ENCODE assay signal across 25 cellular contexts in the genomic region with DNA sequence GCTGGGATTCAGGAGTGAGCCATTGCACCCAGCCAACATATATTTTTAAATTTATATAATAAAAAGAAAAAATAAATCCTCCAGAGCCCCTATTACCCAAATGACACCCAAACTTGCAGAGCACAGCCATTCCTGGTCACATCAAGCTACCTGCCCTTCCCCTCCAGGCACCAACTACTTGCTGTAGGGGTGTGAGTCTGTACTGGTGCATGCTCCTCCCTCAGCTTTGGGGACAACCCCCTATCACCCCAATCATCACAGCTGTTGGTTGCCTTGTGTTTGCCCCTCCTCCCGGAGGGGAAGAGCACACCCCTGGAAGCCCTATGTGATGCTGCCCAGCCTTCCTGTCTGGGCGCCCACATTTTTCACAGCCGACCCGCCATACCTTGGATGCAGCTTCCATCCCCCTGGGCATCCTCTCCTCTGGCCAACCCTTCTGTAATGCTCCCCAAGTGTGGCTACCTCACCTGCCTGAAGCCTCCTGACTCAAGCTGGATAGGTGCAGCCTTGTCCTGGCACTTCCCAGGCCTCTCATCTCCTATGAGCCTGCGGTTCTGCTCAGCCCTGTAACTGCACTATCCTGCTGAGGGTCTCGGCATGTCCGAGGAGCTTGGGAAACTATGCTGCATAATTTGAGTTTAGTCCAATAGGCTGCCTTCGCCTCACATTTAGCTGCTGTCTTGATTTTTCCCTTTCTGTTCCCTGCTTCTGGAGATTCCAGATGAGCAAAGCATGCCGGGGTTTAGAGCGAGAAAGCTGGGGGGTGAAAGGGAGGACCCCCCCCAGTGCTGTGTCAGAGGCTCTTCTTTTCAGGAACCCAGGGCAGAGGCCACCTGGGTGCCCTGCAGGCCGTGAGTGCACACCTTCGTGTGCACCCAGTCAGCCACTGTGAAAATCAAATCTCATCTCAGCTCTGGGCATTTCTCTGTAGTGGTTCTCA. TPM values are rescaled to one million over a fixed set of nuclear protein-coding genes. Genes with fewer than 3 reads are reported as not detected.
DNase-seq lines count a peak whose midpoint lies in the region; ATAC-seq, FAIRE-seq and TF ChIP-seq lines count a peak whose summit lies in the region.
"Had no signal": no experiment of that assay in that cellular context is flagged by ENCODE, and none has a peak within 500 bp of the region (broad histone marks: within the 10 kb centered on the region; RNA-seq: fewer than 3 reads in every experiment).

No MANE protein-coding gene starts in this region.

- peak overlapping the region; percentile 5 for H3K27ac Mint-ChIP-seq in activated naive CD8-positive, alpha-beta T cell treated with anti-CD3 and anti-CD28 coated beads, Interleukin-2, amount 10 ng/mL, durations not matched to agents 7 days and 5 days
- no peak overlapping the region for H3K27ac Mint-ChIP-seq in activated naive CD8-positive, alpha-beta T cell treated with anti-CD3 and anti-CD28 coated beads, Interleukin-2, amount 50 U/mL, for 24 hours
- peak overlapping the region; percentile 64 for H3K27ac Mint-ChIP-seq in nephron progenitor cell

- H3K36me3 ChIP-seq in K562 (ENCODE audit: control insufficient read depth, insufficient read depth, low read length), result peaks cover 26% of the 10 kb centered on the region; the same call in 1 of the 3 replicates
- H3K36me3 ChIP-seq: SJCRH30 had no signal

- no peaks in the 10 kb centered on the region for H3K36me3 Mint-ChIP-seq in activated naive CD8-positive, alpha-beta T cell treated with anti-CD3 and anti-CD28 coated beads, Interleukin-2, amount 10 ng/mL, durations not matched to agents 7 days and 5 days
- peaks cover 4% of the 10 kb centered on the region for H3K36me3 Mint-ChIP-seq in activated naive CD8-positive, alpha-beta T cell treated with anti-CD3 and anti-CD28 coated beads, Interleukin-2, amount 50 U/mL, for 24 hours (ENCODE audit: low read depth)
- H3K36me3 Mint-ChIP-seq in nephron progenitor cell (ENCODE audit: low read depth), result peaks cover 47% of the 10 kb centered on the region

- H3K9me3 Mint-ChIP-seq in activated naive CD8-positive, alpha-beta T cell treated with anti-CD3 and anti-CD28 coated beads, Interleukin-2, amount 10 ng/mL, durations not matched to agents 7 days and 5 days, result no peaks in the 10 kb centered on the region
- H3K9me3 Mint-ChIP-seq in activated naive CD8-positive, alpha-beta T cell treated with anti-CD3 and anti-CD28 coated beads, Interleukin-2, amount 50 U/mL, for 24 hours, result no peaks in the 10 kb centered on the region
- no peaks in the 10 kb centered on the region for H3K9me3 Mint-ChIP-seq in nephron progenitor cell

- CTCF ChIA-PET in K562 (lab: Yijun Ruan, JAX; ENCODE audit: low intra/inter-chr PET ratio), result no interaction called here
- CTCF ChIA-PET in RWPE1 (lab: Yijun Ruan, JAX), result interaction anchor here (0.6 to 0.7 kb wide), 2 partner anchors 92 to 222 kb away, joined by 3 read pairs; no protein-coding TSS in a partner anchor

- TF ChIP-seq CTCF in K562 (IDR thresholded peaks at IDR 0.05 in 2 of 3, conservative IDR thresholded peaks at IDR 0.05 in 1 of 3; ENCODE audit: insufficient read depth in 2 of 3, low read depth in 1 of 3, low read length in 3 of 3) (no peak), nephron progenitor cell (IDR thresholded peaks at IDR 0.05) (no peak), RWPE1 (conservative IDR thresholded peaks at IDR 0.05; ENCODE audit: low read depth) (no peak)

- POLR2A ChIA-PET in activated naive CD8-positive, alpha-beta T cell treated with anti-CD3 and anti-CD28 coated beads, Interleukin-2, amount 10 ng/mL, durations not matched to agents 7 days and 5 days (lab: Charles Lee), result no interaction called here
- POLR2A ChIA-PET in K562 (lab: Yijun Ruan, JAX), result interaction anchor here (0.6 to 1.2 kb wide), 8 partner anchors 9 to 1299 kb away, joined by 3 to 5 read pairs (median 3); no protein-coding TSS in a partner anchor
- POLR2A ChIA-PET in RWPE1 (lab: Yijun Ruan, JAX; ENCODE audit: low non-redundant PET), result no interaction called here

- TF ChIP-seq EP300 in K562 (IDR thresholded peaks at IDR 0.05; ENCODE audit: low read length), result no peak

- H3K9me3 ChIP-seq in K562 (replicated peaks; ENCODE audit: control insufficient read depth, insufficient read depth, low read depth, low read length), result no peaks in the 10 kb centered on the region
- H3K9me3 ChIP-seq: SJCRH30 had no signal

- 0 out of 4 replicates have a peak overlapping the region, but pooled peaks of 1 of the 2 experiments have one; percentile 52 for H3K9ac ChIP-seq in K562 (ENCODE audit: insufficient read depth in 1 of 2, low read depth in 2 of 2, low read length in 2 of 2)

- peaks cover 0 to 2% of the 10 kb centered on the region in 2 experiments; a peak in 2 of 5 replicates for H3K4me1 ChIP-seq in K562 (replicated peaks in 1 of 2; ENCODE audit: control insufficient read depth in 2 of 2, insufficient read depth in 2 of 2, low read length in 2 of 2)
- H3K4me1 ChIP-seq: SJCRH30 had no signal

- no peak for DNase-seq in activated naive CD8-positive, alpha-beta T cell treated with anti-CD3 and anti-CD28 coated beads, Interleukin-2, amount 10 ng/mL, durations not matched to agents 7 days and 5 days
- DNase-seq in activated naive CD8-positive, alpha-beta T cell treated with anti-CD3 and anti-CD28 coated beads, Interleukin-2, amount 50 U/mL, for 24 hours, result no peak
- DNase-seq in K562 (ENCODE audit: extremely low read depth in 1 of 4, low spot score in 3 of 4) (peak in 2 of 4 experiments; percentile 10 to 20), nephron progenitor cell (no peak), RWPE1 (ENCODE audit: low spot score) (no peak), DMS 273 (lab: John Stamatoyannopoulos, UW; ENCODE audit: unreplicated experiment) (no peak)
- DNase-seq: 8988T, ACHN, Calu3, Kasumi-1, MV-4-11, NCI-H1105, NCI-H1436 treated with DMSO at 0.1 percent for 48 hours, NCI-H187 treated with DMSO at 0.1 percent for 48 hours, NCI-H2107, NCI-H524, NCI-H748 treated with DMSO at 0.1 percent for 48 hours, SJCRH30 had no signal

- in situ Hi-C loops in K562 (cut with MboI), result loop anchor here (25.0 kb wide), 1 partner anchor 828 kb away; no protein-coding TSS in a partner anchor

- no peak overlapping the region for H3K27ac ChIP-seq in K562 (ENCODE audit: extremely low read depth, low read depth, low read length)
- H3K27ac ChIP-seq in RWPE1, result no peak overlapping the region
- H3K27ac ChIP-seq: SJCRH30 had no signal

- no peak for TF ChIP-seq RAD21 in K562 (CRISPR knock-in tag; conservative IDR thresholded peaks at IDR 0.05 in 1 of 2, IDR thresholded peaks at IDR 0.05 in 1 of 2)

- peaks cover 3% of the 10 kb centered on the region for H3K4me1 Mint-ChIP-seq in activated naive CD8-positive, alpha-beta T cell treated with anti-CD3 and anti-CD28 coated beads, Interleukin-2, amount 10 ng/mL, durations not matched to agents 7 days and 5 days
- H3K4me1 Mint-ChIP-seq in activated naive CD8-positive, alpha-beta T cell treated with anti-CD3 and anti-CD28 coated beads, Interleukin-2, amount 50 U/mL, for 24 hours, result peaks cover 5% of the 10 kb centered on the region
- H3K4me1 Mint-ChIP-seq in nephron progenitor cell, result peaks cover 30% of the 10 kb centered on the region

- BruUV-seq in K562 (replicated peaks; lab: Mats Ljungman, UMichigan), result no TSS peak

- no peaks in the 10 kb centered on the region for H3K9me1 ChIP-seq in K562 (ENCODE audit: control insufficient read depth, insufficient read depth, low read length)

- peaks cover 2% of the 10 kb centered on the region for H3K27me3 Mint-ChIP-seq in activated naive CD8-positive, alpha-beta T cell treated with anti-CD3 and anti-CD28 coated beads, Interleukin-2, amount 10 ng/mL, durations not matched to agents 7 days and 5 days
- no peaks in the 10 kb centered on the region for H3K27me3 Mint-ChIP-seq in activated naive CD8-positive, alpha-beta T cell treated with anti-CD3 and anti-CD28 coated beads, Interleukin-2, amount 50 U/mL, for 24 hours
- peaks cover 6% of the 10 kb centered on the region for H3K27me3 Mint-ChIP-seq in nephron progenitor cell (ENCODE audit: low read depth, poor library complexity)

- H3K4me2 ChIP-seq in K562 (ENCODE audit: insufficient read depth, low read length), result no peak overlapping the region

- H4K20me1 ChIP-seq in K562 (replicated peaks; ENCODE audit: control insufficient read depth, insufficient read depth, low read length), result no peaks in the 10 kb centered on the region

- H2AFZ ChIP-seq in K562 (ENCODE audit: low read depth, low read length), result no peak overlapping the region

- intact Hi-C loops in K562 (cut with micrococcal nuclease), result no loop called here

- H3K4me3 Mint-ChIP-seq in activated naive CD8-positive, alpha-beta T cell treated with anti-CD3 and anti-CD28 coated beads, Interleukin-2, amount 10 ng/mL, durations not matched to agents 7 days and 5 days, result no peak overlapping the region
- no peak overlapping the region for H3K4me3 Mint-ChIP-seq in activated naive CD8-positive, alpha-beta T cell treated with anti-CD3 and anti-CD28 coated beads, Interleukin-2, amount 50 U/mL, for 24 hours
- H3K4me3 Mint-ChIP-seq in nephron progenitor cell, result no peak overlapping the region

- WGBS in K562 (ENCODE audit: insufficient coverage, low coverage, missing lambda C conversion rate), result 58% methylated on average over 10 of the region's 12 CpGs

- no peaks in the 10 kb centered on the region for H3K79me2 ChIP-seq in K562 (ENCODE audit: control insufficient read depth, insufficient read depth, low read length)

- FAIRE-seq in K562 (lab: Jason Lieb, UNC), result no peak
- FAIRE-seq: GM12878, H1, RCC 7860 had no signal

- no peak overlapping the region for H3K4me3 ChIP-seq in K562
- H3K4me3 ChIP-seq: GM12878, SJCRH30 had no signal

- ATAC-seq in activated naive CD8-positive, alpha-beta T cell treated with anti-CD3 and anti-CD28 coated beads, Interleukin-2, amount 10 ng/mL, durations not matched to agents 7 days and 5 days (ENCODE audit: low read depth), result no peak
- no peak for ATAC-seq in activated naive CD8-positive, alpha-beta T cell treated with anti-CD3 and anti-CD28 coated beads, Interleukin-2, amount 50 U/mL, for 24 hours
- ATAC-seq in K562 (peak; percentile 56), GM21825 (IDR thresholded peaks at IDR 0.05; ENCODE audit: unreplicated experiment) (no peak), HG03521 (IDR thresholded peaks at IDR 0.05; ENCODE audit: unreplicated experiment) (no peak)
- ATAC-seq: GM12878, SK-N-SH treated with all-trans-retinoic acid at 6 μM for 48 hours had no signal

- no peaks in the 10 kb centered on the region for H3K27me3 ChIP-seq in K562 (ENCODE audit: control insufficient read depth in 2 of 2, insufficient read depth in 2 of 2, low read length in 2 of 2)
- H3K27me3 ChIP-seq: SJCRH30 had no signal

- TF ChIP-seq POLR2A in K562 (conservative IDR thresholded peaks at IDR 0.05), result no peak

RNA-seq across cellular contexts. Expression of a gene that starts 27.2 kb away (rescaled TPM):
- 1 to 10 TPM; 5.5 to 6.4 TPM for total RNA-seq in activated naive CD8-positive, alpha-beta T cell treated with anti-CD3 and anti-CD28 coated beads, Interleukin-2, amount 10 ng/mL, durations not matched to agents 7 days and 5 days
- 34.8 and 54.3 TPM in 2 replicates for total RNA-seq in K562 (2011; cell fraction: chromatin; rRNA removed; ENCODE audit: low replicate concordance)
- total RNA-seq in K562 (2011; cell fraction: nucleolus; rRNA removed), result 43.0 and 46.6 TPM in 2 replicates
- 46.7 and 46.8 TPM in 2 replicates for total RNA-seq in K562 (2011; cell fraction: nucleoplasm; rRNA removed)
- total RNA-seq in K562 (2014; rRNA removed) (19.7 and 21.1 TPM in 2 replicates), K562 (2014; rRNA removed; fragmentation: Illumina TruSeq; extraction: Trizol) (18.5 and 19.5 TPM in 2 replicates), K562 (2015; rRNA removed; fragmentation: Illumina TruSeq; extraction: Trizol) (17.6 and 17.8 TPM in 2 replicates), K562 (2021) (16.8 and 19.3 TPM in 2 replicates)
- polyA plus RNA-seq in K562 (2011; rRNA removed) (21.1 and 25.0 TPM in 2 replicates), K562 (2014; fragmentation: Illumina TruSeq; extraction: Trizol) (27.2 and 30.9 TPM in 2 replicates), K562 (2014; fragmentation: Nextera tagmentation; extraction: Ambion mirVana) (1 to 10 TPM; 1.3 to 5.3 TPM), K562 (2014; rRNA removed) (18.2 and 18.8 TPM in 2 replicates)
- 17.1 and 18.3 TPM in 2 replicates for polyA plus RNA-seq in K562 (2011; cell fraction: cytosol; rRNA removed)
- 18.5 and 26.2 TPM in 2 replicates for polyA plus RNA-seq in K562 (2011; cell fraction: nucleus; rRNA removed)
- polyA plus RNA-seq in K562 (2012), result 15.4 and 15.5 TPM in 2 replicates
- 24.9 and 36.1 TPM in 2 replicates for polyA minus RNA-seq in K562 (2011; rRNA and poly(A)+ RNA removed)
- 11.3 and 16.3 TPM in 2 replicates for polyA minus RNA-seq in K562 (2011; cell fraction: cytosol; rRNA and poly(A)+ RNA removed)
- polyA minus RNA-seq in K562 (2011; cell fraction: nucleus; rRNA and poly(A)+ RNA removed), result 13.7 and 19.8 TPM in 2 replicates
- total RNA-seq: HT-29 had no signal
